In the genomic region with DNA sequence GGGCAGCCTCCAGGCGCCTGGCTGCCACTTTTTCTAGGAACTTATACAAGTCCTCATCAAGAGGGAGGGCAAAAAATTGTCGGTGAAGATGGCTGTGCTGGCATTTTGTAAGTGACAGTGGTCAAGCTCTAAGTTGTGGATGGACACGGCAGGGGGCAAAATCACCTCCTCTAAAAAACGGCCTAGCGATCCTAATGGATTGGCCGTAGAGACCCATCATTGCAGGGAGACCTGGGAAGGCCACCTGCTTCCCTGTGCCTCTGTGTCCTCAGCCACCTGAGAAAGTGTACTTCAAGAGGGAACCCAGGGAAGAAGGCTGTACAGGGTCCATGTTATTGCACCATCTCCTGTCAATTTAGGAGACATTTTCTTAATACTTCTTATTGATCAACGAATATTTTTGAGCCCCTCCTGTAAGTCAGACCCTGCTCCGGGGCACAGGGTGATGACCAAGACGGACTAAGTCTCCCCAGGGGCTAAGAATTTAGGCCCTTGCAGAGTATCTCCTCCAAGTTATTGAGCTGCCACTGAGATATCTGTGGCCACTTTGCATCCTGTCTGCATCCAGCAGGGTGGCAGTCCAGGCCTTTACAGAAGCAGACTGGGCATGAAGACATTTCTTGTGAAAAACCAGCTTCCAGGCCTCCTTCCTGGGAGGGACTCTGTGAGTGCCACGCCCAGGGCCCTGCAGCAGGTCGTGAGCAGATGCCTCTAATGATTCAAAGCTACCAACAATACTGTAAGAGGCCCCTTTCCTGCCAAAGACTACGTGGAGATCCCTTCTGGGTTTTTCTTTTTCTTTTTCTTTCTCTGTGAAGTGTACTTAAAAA, we compare ENCODE assay signal across 1 cellular context.
TF ChIP-seq lines count a peak whose summit lies in the region.

No MANE protein-coding gene starts in this region.

TF ChIP-seq in HepG2, 621 proteins besides CTCF, POLR2A, EP300 and RAD21 (continued from another document and continues in another):
- TF ChIP-seq, protein P1, sequence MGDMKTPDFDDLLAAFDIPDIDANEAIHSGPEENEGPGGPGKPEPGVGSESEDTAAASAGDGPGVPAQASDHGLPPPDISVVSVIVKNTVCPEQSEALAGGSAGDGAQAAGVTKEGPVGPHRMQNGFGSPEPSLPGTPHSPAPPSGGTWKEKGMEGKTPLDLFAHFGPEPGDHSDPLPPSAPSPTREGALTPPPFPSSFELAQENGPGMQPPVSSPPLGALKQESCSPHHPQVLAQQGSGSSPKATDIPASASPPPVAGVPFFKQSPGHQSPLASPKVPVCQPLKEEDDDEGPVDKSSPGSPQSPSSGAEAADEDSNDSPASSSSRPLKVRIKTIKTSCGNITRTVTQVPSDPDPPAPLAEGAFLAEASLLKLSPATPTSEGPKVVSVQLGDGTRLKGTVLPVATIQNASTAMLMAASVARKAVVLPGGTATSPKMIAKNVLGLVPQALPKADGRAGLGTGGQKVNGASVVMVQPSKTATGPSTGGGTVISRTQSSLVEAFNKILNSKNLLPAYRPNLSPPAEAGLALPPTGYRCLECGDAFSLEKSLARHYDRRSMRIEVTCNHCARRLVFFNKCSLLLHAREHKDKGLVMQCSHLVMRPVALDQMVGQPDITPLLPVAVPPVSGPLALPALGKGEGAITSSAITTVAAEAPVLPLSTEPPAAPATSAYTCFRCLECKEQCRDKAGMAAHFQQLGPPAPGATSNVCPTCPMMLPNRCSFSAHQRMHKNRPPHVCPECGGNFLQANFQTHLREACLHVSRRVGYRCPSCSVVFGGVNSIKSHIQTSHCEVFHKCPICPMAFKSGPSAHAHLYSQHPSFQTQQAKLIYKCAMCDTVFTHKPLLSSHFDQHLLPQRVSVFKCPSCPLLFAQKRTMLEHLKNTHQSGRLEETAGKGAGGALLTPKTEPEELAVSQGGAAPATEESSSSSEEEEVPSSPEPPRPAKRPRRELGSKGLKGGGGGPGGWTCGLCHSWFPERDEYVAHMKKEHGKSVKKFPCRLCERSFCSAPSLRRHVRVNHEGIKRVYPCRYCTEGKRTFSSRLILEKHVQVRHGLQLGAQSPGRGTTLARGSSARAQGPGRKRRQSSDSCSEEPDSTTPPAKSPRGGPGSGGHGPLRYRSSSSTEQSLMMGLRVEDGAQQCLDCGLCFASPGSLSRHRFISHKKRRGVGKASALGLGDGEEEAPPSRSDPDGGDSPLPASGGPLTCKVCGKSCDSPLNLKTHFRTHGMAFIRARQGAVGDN (CRISPR knock-in tag; IDR thresholded peaks at IDR 0.05), result peak; percentile 18; the same call in 1 of the 2 replicates
- TF ChIP-seq NR2F6 (IDR thresholded peaks at IDR 0.05) (no peak), NR2F6 (CRISPR knock-in tag; IDR thresholded peaks at IDR 0.05) (no peak), ZNF773 (CRISPR knock-in tag; IDR thresholded peaks at IDR 0.05; ENCODE audit: borderline replicate concordance) (no peak), KAT8 (CRISPR knock-in tag; IDR thresholded peaks at IDR 0.05) (peak; percentile 33), KDM2A (CRISPR knock-in tag; IDR thresholded peaks at IDR 0.05; ENCODE audit: borderline replicate concordance, low read depth) (peak; percentile 11; the same call in 1 of the 2 replicates), NFYC (CRISPR knock-in tag; IDR thresholded peaks at IDR 0.05) (peak; percentile 30; the same call in 1 of the 2 replicates), KLF12 (CRISPR knock-in tag; IDR thresholded peaks at IDR 0.05; ENCODE audit: borderline replicate concordance) (peak; percentile 7; the same call in 1 of the 2 replicates), ZNF274 (CRISPR knock-in tag; IDR thresholded peaks at IDR 0.05) (0 out of 2 replicates have a peak, but pooled peaks have one; percentile 9), NFIB (CRISPR knock-in tag; IDR thresholded peaks at IDR 0.05; ENCODE audit: borderline replicate concordance) (0 out of 2 replicates have a peak, but pooled peaks have one; percentile 90), ZNF546 (CRISPR knock-in tag; conservative IDR thresholded peaks at IDR 0.05) (peak; percentile 53; the same call in 1 of the 2 replicates), POLR2AphosphoS2 (IDR thresholded peaks at IDR 0.05; ENCODE audit: low read depth, low read length) (no peak), CEBPB (IDR thresholded peaks at IDR 0.05; ENCODE audit: borderline replicate concordance, low read depth, low read length) (peak; percentile 35; the same call in 1 of the 2 replicates), TBL1XR1 (IDR thresholded peaks at IDR 0.05; ENCODE audit: borderline replicate concordance, low read length, partially characterized antibody) (peak; percentile 9), ZBTB42 (CRISPR knock-in tag; IDR thresholded peaks at IDR 0.05) (peak; percentile 67; the same call in 1 of the 2 replicates), ARNTL (CRISPR knock-in tag; IDR thresholded peaks at IDR 0.05) (0 out of 2 replicates have a peak, but pooled peaks have one; percentile 18), ZNF879 (CRISPR knock-in tag; IDR thresholded peaks at IDR 0.05) (no peak), POLR2G (IDR thresholded peaks at IDR 0.05; ENCODE audit: low read depth, low read length) (peak; percentile 37; the same call in 1 of the 2 replicates), ZNF543 (CRISPR knock-in tag; IDR thresholded peaks at IDR 0.05) (peak; percentile 48; the same call in 1 of the 2 replicates), ETV5 (CRISPR knock-in tag; IDR thresholded peaks at IDR 0.05; ENCODE audit: borderline replicate concordance) (0 out of 2 replicates have a peak, but pooled peaks have one; percentile 27), ZNF619 (CRISPR knock-in tag; IDR thresholded peaks at IDR 0.05) (0 out of 2 replicates have a peak, but pooled peaks have one; percentile 29), GTF3A (CRISPR knock-in tag; conservative IDR thresholded peaks at IDR 0.05) (0 out of 2 replicates have a peak, but pooled peaks have one; percentile 43), ZNF44 (CRISPR knock-in tag; IDR thresholded peaks at IDR 0.05) (no peak), ZNF614 (CRISPR knock-in tag; IDR thresholded peaks at IDR 0.05; ENCODE audit: borderline replicate concordance) (0 out of 2 replicates have a peak, but pooled peaks have one; percentile 9), ZNF143 (CRISPR knock-in tag; IDR thresholded peaks at IDR 0.05) (0 out of 2 replicates have a peak, but pooled peaks have one; percentile 36), FLYWCH1 (CRISPR knock-in tag; IDR thresholded peaks at IDR 0.05) (no peak), ZNF136 (CRISPR knock-in tag; IDR thresholded peaks at IDR 0.05; ENCODE audit: low read depth) (0 out of 2 replicates have a peak, but pooled peaks have one; percentile 42), SIN3B (IDR thresholded peaks at IDR 0.05; ENCODE audit: low read length) (0 out of 2 replicates have a peak, but pooled peaks have one; percentile 17), YY1 (IDR thresholded peaks at IDR 0.05; ENCODE audit: insufficient read depth, insufficient replicate concordance, low read depth, low read length) (peak; percentile 11)
- TF ChIP-seq, protein P2, sequence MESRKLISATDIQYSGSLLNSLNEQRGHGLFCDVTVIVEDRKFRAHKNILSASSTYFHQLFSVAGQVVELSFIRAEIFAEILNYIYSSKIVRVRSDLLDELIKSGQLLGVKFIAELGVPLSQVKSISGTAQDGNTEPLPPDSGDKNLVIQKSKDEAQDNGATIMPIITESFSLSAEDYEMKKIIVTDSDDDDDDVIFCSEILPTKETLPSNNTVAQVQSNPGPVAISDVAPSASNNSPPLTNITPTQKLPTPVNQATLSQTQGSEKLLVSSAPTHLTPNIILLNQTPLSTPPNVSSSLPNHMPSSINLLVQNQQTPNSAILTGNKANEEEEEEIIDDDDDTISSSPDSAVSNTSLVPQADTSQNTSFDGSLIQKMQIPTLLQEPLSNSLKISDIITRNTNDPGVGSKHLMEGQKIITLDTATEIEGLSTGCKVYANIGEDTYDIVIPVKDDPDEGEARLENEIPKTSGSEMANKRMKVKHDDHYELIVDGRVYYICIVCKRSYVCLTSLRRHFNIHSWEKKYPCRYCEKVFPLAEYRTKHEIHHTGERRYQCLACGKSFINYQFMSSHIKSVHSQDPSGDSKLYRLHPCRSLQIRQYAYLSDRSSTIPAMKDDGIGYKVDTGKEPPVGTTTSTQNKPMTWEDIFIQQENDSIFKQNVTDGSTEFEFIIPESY (CRISPR knock-in tag; IDR thresholded peaks at IDR 0.05), result no peak
- TF ChIP-seq, protein P3, sequence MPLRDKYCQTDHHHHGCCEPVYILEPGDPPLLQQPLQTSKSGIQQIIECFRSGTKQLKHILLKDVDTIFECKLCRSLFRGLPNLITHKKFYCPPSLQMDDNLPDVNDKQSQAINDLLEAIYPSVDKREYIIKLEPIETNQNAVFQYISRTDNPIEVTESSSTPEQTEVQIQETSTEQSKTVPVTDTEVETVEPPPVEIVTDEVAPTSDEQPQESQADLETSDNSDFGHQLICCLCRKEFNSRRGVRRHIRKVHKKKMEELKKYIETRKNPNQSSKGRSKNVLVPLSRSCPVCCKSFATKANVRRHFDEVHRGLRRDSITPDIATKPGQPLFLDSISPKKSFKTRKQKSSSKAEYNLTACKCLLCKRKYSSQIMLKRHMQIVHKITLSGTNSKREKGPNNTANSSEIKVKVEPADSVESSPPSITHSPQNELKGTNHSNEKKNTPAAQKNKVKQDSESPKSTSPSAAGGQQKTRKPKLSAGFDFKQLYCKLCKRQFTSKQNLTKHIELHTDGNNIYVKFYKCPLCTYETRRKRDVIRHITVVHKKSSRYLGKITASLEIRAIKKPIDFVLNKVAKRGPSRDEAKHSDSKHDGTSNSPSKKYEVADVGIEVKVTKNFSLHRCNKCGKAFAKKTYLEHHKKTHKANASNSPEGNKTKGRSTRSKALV (CRISPR knock-in tag; IDR thresholded peaks at IDR 0.05), result 0 out of 2 replicates have a peak, but pooled peaks have one; percentile 64
- TF ChIP-seq, protein P4, sequence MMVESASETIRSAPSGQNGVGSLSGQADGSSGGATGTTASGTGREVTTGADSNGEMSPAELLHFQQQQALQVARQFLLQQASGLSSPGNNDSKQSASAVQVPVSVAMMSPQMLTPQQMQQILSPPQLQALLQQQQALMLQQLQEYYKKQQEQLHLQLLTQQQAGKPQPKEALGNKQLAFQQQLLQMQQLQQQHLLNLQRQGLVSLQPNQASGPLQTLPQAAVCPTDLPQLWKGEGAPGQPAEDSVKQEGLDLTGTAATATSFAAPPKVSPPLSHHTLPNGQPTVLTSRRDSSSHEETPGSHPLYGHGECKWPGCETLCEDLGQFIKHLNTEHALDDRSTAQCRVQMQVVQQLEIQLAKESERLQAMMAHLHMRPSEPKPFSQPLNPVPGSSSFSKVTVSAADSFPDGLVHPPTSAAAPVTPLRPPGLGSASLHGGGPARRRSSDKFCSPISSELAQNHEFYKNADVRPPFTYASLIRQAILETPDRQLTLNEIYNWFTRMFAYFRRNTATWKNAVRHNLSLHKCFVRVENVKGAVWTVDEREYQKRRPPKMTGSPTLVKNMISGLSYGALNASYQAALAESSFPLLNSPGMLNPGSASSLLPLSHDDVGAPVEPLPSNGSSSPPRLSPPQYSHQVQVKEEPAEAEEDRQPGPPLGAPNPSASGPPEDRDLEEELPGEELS (CRISPR knock-in tag; IDR thresholded peaks at IDR 0.05), result 0 out of 2 replicates have a peak, but pooled peaks have one; percentile 20
- TF ChIP-seq, protein P5, sequence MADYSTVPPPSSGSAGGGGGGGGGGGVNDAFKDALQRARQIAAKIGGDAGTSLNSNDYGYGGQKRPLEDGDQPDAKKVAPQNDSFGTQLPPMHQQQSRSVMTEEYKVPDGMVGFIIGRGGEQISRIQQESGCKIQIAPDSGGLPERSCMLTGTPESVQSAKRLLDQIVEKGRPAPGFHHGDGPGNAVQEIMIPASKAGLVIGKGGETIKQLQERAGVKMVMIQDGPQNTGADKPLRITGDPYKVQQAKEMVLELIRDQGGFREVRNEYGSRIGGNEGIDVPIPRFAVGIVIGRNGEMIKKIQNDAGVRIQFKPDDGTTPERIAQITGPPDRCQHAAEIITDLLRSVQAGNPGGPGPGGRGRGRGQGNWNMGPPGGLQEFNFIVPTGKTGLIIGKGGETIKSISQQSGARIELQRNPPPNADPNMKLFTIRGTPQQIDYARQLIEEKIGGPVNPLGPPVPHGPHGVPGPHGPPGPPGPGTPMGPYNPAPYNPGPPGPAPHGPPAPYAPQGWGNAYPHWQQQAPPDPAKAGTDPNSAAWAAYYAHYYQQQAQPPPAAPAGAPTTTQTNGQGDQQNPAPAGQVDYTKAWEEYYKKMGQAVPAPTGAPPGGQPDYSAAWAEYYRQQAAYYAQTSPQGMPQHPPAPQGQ (CRISPR knock-in tag; IDR thresholded peaks at IDR 0.05; ENCODE audit: borderline replicate concordance), result 0 out of 2 replicates have a peak, but pooled peaks have one; percentile 82
- TF ChIP-seq, protein P6, sequence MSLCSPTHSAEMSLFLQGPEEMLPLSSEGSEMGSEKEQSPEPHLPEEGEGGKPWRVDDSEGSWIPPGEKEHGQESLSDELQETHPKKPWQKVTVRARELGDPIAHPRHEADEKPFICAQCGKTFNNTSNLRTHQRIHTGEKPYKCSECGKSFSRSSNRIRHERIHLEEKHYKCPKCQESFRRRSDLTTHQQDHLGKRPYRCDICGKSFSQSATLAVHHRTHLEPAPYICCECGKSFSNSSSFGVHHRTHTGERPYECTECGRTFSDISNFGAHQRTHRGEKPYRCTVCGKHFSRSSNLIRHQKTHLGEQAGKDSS (CRISPR knock-in tag; IDR thresholded peaks at IDR 0.05; ENCODE audit: borderline replicate concordance, low read depth), result 0 out of 2 replicates have a peak, but pooled peaks have one; percentile 49
- TF ChIP-seq, protein P7, sequence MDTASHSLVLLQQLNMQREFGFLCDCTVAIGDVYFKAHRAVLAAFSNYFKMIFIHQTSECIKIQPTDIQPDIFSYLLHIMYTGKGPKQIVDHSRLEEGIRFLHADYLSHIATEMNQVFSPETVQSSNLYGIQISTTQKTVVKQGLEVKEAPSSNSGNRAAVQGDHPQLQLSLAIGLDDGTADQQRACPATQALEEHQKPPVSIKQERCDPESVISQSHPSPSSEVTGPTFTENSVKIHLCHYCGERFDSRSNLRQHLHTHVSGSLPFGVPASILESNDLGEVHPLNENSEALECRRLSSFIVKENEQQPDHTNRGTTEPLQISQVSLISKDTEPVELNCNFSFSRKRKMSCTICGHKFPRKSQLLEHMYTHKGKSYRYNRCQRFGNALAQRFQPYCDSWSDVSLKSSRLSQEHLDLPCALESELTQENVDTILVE (CRISPR knock-in tag; IDR thresholded peaks at IDR 0.05), result 0 out of 2 replicates have a peak, but pooled peaks have one; percentile 11
- TF ChIP-seq, protein P8, sequence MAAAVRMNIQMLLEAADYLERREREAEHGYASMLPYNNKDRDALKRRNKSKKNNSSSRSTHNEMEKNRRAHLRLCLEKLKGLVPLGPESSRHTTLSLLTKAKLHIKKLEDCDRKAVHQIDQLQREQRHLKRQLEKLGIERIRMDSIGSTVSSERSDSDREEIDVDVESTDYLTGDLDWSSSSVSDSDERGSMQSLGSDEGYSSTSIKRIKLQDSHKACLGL (CRISPR knock-in tag; IDR thresholded peaks at IDR 0.05), result no peak
